Comparison of ENCODE assay signal across 26 cellular contexts in genomic region chr2:178506949-178507348, GRCh38.
"Had no signal": no experiment of that assay in that cellular context is flagged by ENCODE, and none has a peak within 500 bp of the region (broad histone marks: within the 10 kb centered on the region; RNA-seq: fewer than 3 reads in every experiment).

No MANE protein-coding gene starts in this region.

- H3K4me3 ChIP-seq: esophagus squamous epithelium, lower lobe of right lung, thoracic aorta, upper lobe of left lung had no signal

- H3K9me3 ChIP-seq: esophagus squamous epithelium, lower lobe of right lung, thoracic aorta, upper lobe of left lung had no signal

- DNase-seq: activated CD4-positive, alpha-beta T cell treated with anti-CD3 and anti-CD28 coated beads for 48 hours; activated CD4-positive, alpha-beta T cell treated with anti-CD3 and anti-CD28 coated beads, Interleukin-2, amount 50 U/mL, for 48 hours; activated CD8-positive, alpha-beta memory T cell treated with anti-CD3 and anti-CD28 coated beads for 24 hours; activated CD8-positive, alpha-beta memory T cell treated with anti-CD3 and anti-CD28 coated beads, Interleukin-2, amount 50 U/mL, for 48 hours; activated naive CD8-positive, alpha-beta T cell treated with anti-CD3 and anti-CD28 coated beads, Interleukin-2, amount 50 U/mL, for 24 hours; activated T-cell treated with anti-CD3 and anti-CD28 coated beads, Interleukin-2, amount 50 U/mL, for 24 hours; dermis blood vessel endothelial cell; effector CD4-positive, alpha-beta T cell; esophagus squamous epithelium; foreskin melanocyte; kidney glomerular epithelial cell; lower lobe of right lung; mesenchymal stem cell; naive thymus-derived CD8-positive, alpha-beta T cell; posterior cingulate gyrus; right cardiac atrium; stimulated activated CD4-positive, alpha-beta T cell treated with anti-CD3 and anti-CD28 coated beads, Interleukin-4, amount 100 ng/mL, for 1 hour; stimulated activated naive CD8-positive, alpha-beta T cell treated with anti-CD3 and anti-CD28 coated beads, Interleukin-15, Interleukin-2, amounts not matched to agents 100 U/mL and 50 U/mL, for 24 hours; T-helper 9 cell; upper lobe of left lung had no signal

- H3K27me3 ChIP-seq: esophagus squamous epithelium, upper lobe of left lung had no signal

- H3K27ac ChIP-seq: epithelial cell of prostate, esophagus squamous epithelium, lower lobe of right lung, thoracic aorta, upper lobe of left lung, VCaP had no signal

- H3K4me3 Mint-ChIP-seq: activated naive CD4-positive, alpha-beta T cell treated with anti-CD3 and anti-CD28 coated beads, Interleukin-2, amount 50 U/mL, for 24 hours; activated naive CD8-positive, alpha-beta T cell treated with anti-CD3 and anti-CD28 coated beads, Interleukin-2, amount 50 U/mL, for 24 hours; activated T-cell treated with anti-CD3 and anti-CD28 coated beads, Interleukin-2, amount 50 U/mL, for 24 hours; central memory CD8-positive, alpha-beta T cell; naive thymus-derived CD8-positive, alpha-beta T cell had no signal

- H3K27ac Mint-ChIP-seq: activated naive CD4-positive, alpha-beta T cell treated with anti-CD3 and anti-CD28 coated beads, Interleukin-2, amount 50 U/mL, for 24 hours; activated naive CD8-positive, alpha-beta T cell treated with anti-CD3 and anti-CD28 coated beads, Interleukin-2, amount 50 U/mL, for 24 hours had no signal

- H3K9me3 Mint-ChIP-seq: activated naive CD4-positive, alpha-beta T cell treated with anti-CD3 and anti-CD28 coated beads, Interleukin-2, amount 50 U/mL, for 24 hours; activated naive CD8-positive, alpha-beta T cell treated with anti-CD3 and anti-CD28 coated beads, Interleukin-2, amount 50 U/mL, for 24 hours; activated T-cell treated with anti-CD3 and anti-CD28 coated beads, Interleukin-2, amount 50 U/mL, for 24 hours; central memory CD8-positive, alpha-beta T cell; naive thymus-derived CD8-positive, alpha-beta T cell had no signal

- H3K4me1 ChIP-seq: esophagus squamous epithelium had no signal

- ATAC-seq: activated CD4-positive, CD25-positive, alpha-beta regulatory T cell treated with anti-CD3 and anti-CD28 coated beads, Interleukin-2, amount 50 U/mL, for 24 hours; activated naive CD8-positive, alpha-beta T cell treated with anti-CD3 and anti-CD28 coated beads, Interleukin-2, amount 50 U/mL, for 24 hours; naive thymus-derived CD8-positive, alpha-beta T cell; right cardiac atrium; stimulated activated naive CD8-positive, alpha-beta T cell treated with anti-CD3 and anti-CD28 coated beads, Interleukin-15, Interleukin-2, amounts not matched to agents 100 U/mL and 50 U/mL, for 24 hours had no signal

- H3K27me3 Mint-ChIP-seq: activated naive CD4-positive, alpha-beta T cell treated with anti-CD3 and anti-CD28 coated beads, Interleukin-2, amount 50 U/mL, for 24 hours; activated naive CD8-positive, alpha-beta T cell treated with anti-CD3 and anti-CD28 coated beads, Interleukin-2, amount 50 U/mL, for 24 hours; activated T-cell treated with anti-CD3 and anti-CD28 coated beads, Interleukin-2, amount 50 U/mL, for 24 hours; central memory CD8-positive, alpha-beta T cell; naive thymus-derived CD8-positive, alpha-beta T cell had no signal
